20 cellular contexts compared by ENCODE assay signal in genomic region chr18:68985172-68985820, GRCh38.
DNase-seq lines count a peak whose midpoint lies in the region; ATAC-seq and TF ChIP-seq lines count a peak whose summit lies in the region.
"Had no signal": no experiment of that assay in that cellular context is flagged by ENCODE, and none has a peak within 500 bp of the region (broad histone marks: within the 10 kb centered on the region; RNA-seq: fewer than 3 reads in every experiment).

No MANE protein-coding gene starts in this region.

- 60% methylated on average over 2 of the region's 2 CpGs for WGBS in SK-N-SH (ENCODE audit: low lambda C conversion rate)
- WGBS in spleen, 5 donors = 66 to 85% (median 82%) methylated on average over 2 of the region's 2 CpGs

- TF ChIP-seq CTCF in MM.1S (IDR thresholded peaks at IDR 0.05; ENCODE audit: low read length) (no peak), SK-N-SH (IDR thresholded peaks at IDR 0.05) (no peak), spleen (IDR thresholded peaks at IDR 0.05 in 8 of 11, conservative IDR thresholded peaks at IDR 0.05 in 3 of 11) (no peak)

- H3K4me1 ChIP-seq in MM.1S (ENCODE audit: low read length) = no peaks in the 10 kb centered on the region
- no peaks in the 10 kb centered on the region; a peak in 1 of 4 replicates for H3K4me1 ChIP-seq in SK-N-SH (ENCODE audit: control insufficient read depth in 1 of 2, insufficient read depth in 2 of 2, low read depth in 1 of 2, low read length in 1 of 2)
- H3K4me1 ChIP-seq in spleen = no peaks in the 10 kb centered on the region
- H3K4me1 ChIP-seq: psoas muscle had no signal

- no peak overlapping the region for H2AFZ ChIP-seq in MM.1S (ENCODE audit: low read length)
- H2AFZ ChIP-seq in SK-N-SH (ENCODE audit: low read depth) = no peak overlapping the region

- ATAC-seq in GM18508 (IDR thresholded peaks at IDR 0.05; ENCODE audit: insufficient read depth, unreplicated experiment) (peak; percentile 60), GM19463 (IDR thresholded peaks at IDR 0.05; ENCODE audit: unreplicated experiment) (peak; percentile 99), HG02938 (IDR thresholded peaks at IDR 0.05; ENCODE audit: unreplicated experiment) (peak; percentile 92)
- ATAC-seq: activated CD4-positive, CD25-positive, alpha-beta regulatory T cell treated with anti-CD3 and anti-CD28 coated beads, Interleukin-2, amount 50 U/mL, for 24 hours; activated CD8-positive, alpha-beta memory T cell treated with anti-CD3 and anti-CD28 coated beads, Interleukin-2, amount 10 ng/mL, durations not matched to agents 7 days and 5 days; psoas muscle; stimulated activated memory B cell treated with anti-CD40 and anti-IgM and Interleukin-4, amounts not matched to agents 10 μg/mL and 1 μg/mL and 100 μg/mL, for 72 hours had no signal

- no peak overlapping the region for H3K9ac ChIP-seq in MM.1S (ENCODE audit: low read length)
- H3K9ac ChIP-seq in SK-N-SH = no peak overlapping the region

- CTCF ChIA-PET in SK-N-SH (lab: Yijun Ruan, JAX) = interaction anchor here (0.8 to 1.6 kb wide), 2 partner anchors 17 to 31 kb away, joined by 3 read pairs; no protein-coding TSS in a partner anchor

- H3F3A ChIP-seq in MM.1S (ENCODE audit: insufficient read depth, low read length) (no peaks in the 10 kb centered on the region), SK-N-SH (replicated peaks; ENCODE audit: insufficient read depth) (no peaks in the 10 kb centered on the region)

- no peaks in the 10 kb centered on the region for H3K79me2 ChIP-seq in MM.1S (ENCODE audit: low read length)
- H3K79me2 ChIP-seq in SK-N-SH (ENCODE audit: insufficient read depth) = no peaks in the 10 kb centered on the region

- H3K36me3 ChIP-seq in MM.1S (replicated peaks; ENCODE audit: insufficient read depth, low read length) = no peaks in the 10 kb centered on the region
- peaks cover 0 to 3% of the 10 kb centered on the region in 2 experiments for H3K36me3 ChIP-seq in SK-N-SH (replicated peaks in 1 of 2; ENCODE audit: control insufficient read depth in 1 of 2, insufficient read depth in 2 of 2, low read length in 1 of 2)
- H3K36me3 ChIP-seq in spleen = no peaks in the 10 kb centered on the region

- H3K27ac ChIP-seq in MM.1S (ENCODE audit: low read length) (no peak overlapping the region), SK-N-SH (ENCODE audit: low read depth in 2 of 2, low read length in 1 of 2) (no peak overlapping the region), spleen (no peak overlapping the region)
- H3K27ac ChIP-seq: psoas muscle had no signal

- H3K27me3 ChIP-seq in MM.1S (replicated peaks; ENCODE audit: insufficient read depth, low read length) (no peaks in the 10 kb centered on the region), SK-N-SH (ENCODE audit: insufficient read depth) (no peaks in the 10 kb centered on the region), spleen (replicated peaks in 1 of 7) (no peaks in the 10 kb centered on the region)

- H3K9me2 ChIP-seq in MM.1S (replicated peaks; ENCODE audit: insufficient read depth, low read length) (no peaks in the 10 kb centered on the region), SK-N-SH (no peaks in the 10 kb centered on the region)

- H3K9me3 ChIP-seq in MM.1S (replicated peaks; ENCODE audit: insufficient read depth, low read length) (no peaks in the 10 kb centered on the region), SK-N-SH (no peaks in the 10 kb centered on the region), spleen (peaks cover 0 to 27% (median 6%) of the 10 kb centered on the region in 8 donors)
- H3K9me3 ChIP-seq: psoas muscle had no signal

- intact Hi-C loops in spleen (cut with DNase I; ENCODE audit: low total_unique reads) = no loop called here

- POLR2A ChIA-PET in SK-N-SH (lab: Yijun Ruan, JAX) = no interaction called here

- no peak for TF ChIP-seq POLR2A in spleen (IDR thresholded peaks at IDR 0.05)

- no peak for TF ChIP-seq RAD21 in SK-N-SH (IDR thresholded peaks at IDR 0.05; ENCODE audit: low read length)

- H4K20me1 ChIP-seq in MM.1S (ENCODE audit: insufficient read depth, low read length) (no peaks in the 10 kb centered on the region), SK-N-SH (ENCODE audit: insufficient read depth) (no peaks in the 10 kb centered on the region)

- TF ChIP-seq EP300 in SK-N-SH (IDR thresholded peaks at IDR 0.05; ENCODE audit: borderline replicate concordance in 1 of 2, low read depth in 1 of 2, low read length in 1 of 2) = no peak

- DNase-seq in MM.1S (peak; percentile 50), SK-N-SH (no peak), spleen (no peak), OCI-M1 (lab: John Stamatoyannopoulos, UW) (no peak), DMS 273 (lab: John Stamatoyannopoulos, UW; ENCODE audit: unreplicated experiment) (no peak)
- DNase-seq: activated CD8-positive, alpha-beta memory T cell treated with anti-CD3 and anti-CD28 coated beads, Interleukin-2, amount 10 ng/mL, durations not matched to agents 7 days and 5 days; activated gamma-delta T cell; anterior cingulate cortex; DMS79; effector memory CD4-positive, alpha-beta T cell; H9; mesendoderm; NCI-H1694; NCI-H446; psoas muscle had no signal

- H3K4me3 ChIP-seq in MM.1S (ENCODE audit: low read length) = no peak overlapping the region
- no peak overlapping the region for H3K4me3 ChIP-seq in SK-N-SH (ENCODE audit: low read depth in 2 of 2, low read length in 1 of 2)
- no peak overlapping the region for H3K4me3 ChIP-seq in spleen
- H3K4me3 ChIP-seq: psoas muscle had no signal

- H3K4me2 ChIP-seq in MM.1S (ENCODE audit: low read depth, low read length) (no peak overlapping the region), SK-N-SH (no peak overlapping the region)

TF ChIP-seq in SK-N-SH, 30 proteins besides CTCF, POLR2A, EP300 and RAD21:
- no peak for TF ChIP-seq MAX (IDR thresholded peaks at IDR 0.05; ENCODE audit: low read depth)
- TF ChIP-seq ZBTB33 (IDR thresholded peaks at IDR 0.05; ENCODE audit: borderline replicate concordance, low read depth) = no peak
